Comparison of ENCODE assay signal across 24 cellular contexts in genomic region chr7:134761206-134761786, GRCh38. TPM values are rescaled to one million over a fixed set of nuclear protein-coding genes. Genes with fewer than 3 reads are reported as not detected.
DNase-seq lines count a peak whose midpoint lies in the region; ATAC-seq and TF ChIP-seq lines count a peak whose summit lies in the region.
"Had no signal": no experiment of that assay in that cellular context is flagged by ENCODE, and none has a peak within 500 bp of the region (broad histone marks: within the 10 kb centered on the region; RNA-seq: fewer than 3 reads in every experiment).

No MANE protein-coding gene starts in this region.

- H3K4me3 ChIP-seq in left ventricle myocardium inferior (no peak overlapping the region), heart right ventricle (no peak overlapping the region), coronary artery (no peak overlapping the region), lower lobe of right lung (no peak overlapping the region)
- H3K4me3 ChIP-seq: body of pancreas, heart left ventricle, lung, right atrium auricular region, stomach, upper lobe of right lung had no signal

- DNase-seq in left ventricle myocardium inferior (no peak), heart right ventricle (no peak), coronary artery (ENCODE audit: low spot score) (no peak), mesothelial cell of epicardium (ENCODE audit: low spot score in 2 of 2, unreplicated experiment in 2 of 2) (no peak), type B pancreatic cell (ENCODE audit: extremely low spot score, unreplicated experiment) (no peak), lower lobe of right lung (no peak), islet precursor cell (no peak)
- DNase-seq: activated CD4-positive, alpha-beta T cell treated with anti-CD3 and anti-CD28 coated beads for 48 hours; activated T-cell treated with anti-CD3 and anti-CD28 coated beads, Interleukin-2, amount 50 U/mL, for 72 hours; body of pancreas; cortex of kidney; DMS79 treated with DMSO at 0.1 percent for 48 hours; heart left ventricle; immature natural killer cell; NCI-H1105; NCI-H2081; stimulated activated CD4-positive, alpha-beta T cell treated with anti-CD3 and anti-CD28 coated beads, Interleukin-15, amount 100 ng/mL, for 24 hours; stomach; upper lobe of right lung had no signal

- H3K36me3 Mint-ChIP-seq in mesothelial cell of epicardium (no peaks in the 10 kb centered on the region), type B pancreatic cell (peaks cover 7% of the 10 kb centered on the region)
- H3K36me3 Mint-ChIP-seq: activated naive CD4-positive, alpha-beta T cell treated with anti-CD3 and anti-CD28 coated beads, Interleukin-2, amount 50 U/mL, for 72 hours; immature natural killer cell had no signal

- WGBS in heart right ventricle, 2 donors, result 59 to 66% methylated on average over 5 of the region's 5 CpGs

- H3K9me3 ChIP-seq in left ventricle myocardium inferior (replicated peaks) (no peaks in the 10 kb centered on the region), heart right ventricle (no peaks in the 10 kb centered on the region), lower lobe of right lung (no peaks in the 10 kb centered on the region)
- H3K9me3 ChIP-seq: body of pancreas, heart left ventricle, right atrium auricular region, stomach, upper lobe of right lung had no signal

- H3K4me1 Mint-ChIP-seq in mesothelial cell of epicardium (peaks cover 35% of the 10 kb centered on the region), type B pancreatic cell (ENCODE audit: unreplicated experiment) (peaks cover 15% of the 10 kb centered on the region)
- H3K4me1 Mint-ChIP-seq: immature natural killer cell had no signal

- H3K36me3 ChIP-seq in left ventricle myocardium inferior (no peaks in the 10 kb centered on the region), heart right ventricle (no peaks in the 10 kb centered on the region), lower lobe of right lung (no peaks in the 10 kb centered on the region)
- H3K36me3 ChIP-seq: heart left ventricle, right atrium auricular region, stomach, upper lobe of right lung had no signal

- peaks cover 3% of the 10 kb centered on the region for H3K9me3 Mint-ChIP-seq in mesothelial cell of epicardium
- H3K9me3 Mint-ChIP-seq in type B pancreatic cell, result no peaks in the 10 kb centered on the region
- H3K9me3 Mint-ChIP-seq: activated naive CD4-positive, alpha-beta T cell treated with anti-CD3 and anti-CD28 coated beads, Interleukin-2, amount 50 U/mL, for 72 hours; activated T-cell treated with anti-CD3 and anti-CD28 coated beads, Interleukin-2, amount 50 U/mL, for 72 hours; immature natural killer cell had no signal

- no peak for TF ChIP-seq CTCF in left ventricle myocardium inferior (IDR thresholded peaks at IDR 0.05; ENCODE audit: borderline replicate concordance)
- TF ChIP-seq CTCF in heart right ventricle (IDR thresholded peaks at IDR 0.05), result no peak
- TF ChIP-seq CTCF in coronary artery (IDR thresholded peaks at IDR 0.05), result no peak
- TF ChIP-seq CTCF in mesothelial cell of epicardium (IDR thresholded peaks at IDR 0.05; ENCODE audit: unreplicated experiment), result no peak
- TF ChIP-seq CTCF in type B pancreatic cell (conservative IDR thresholded peaks at IDR 0.05), result no peak
- no peak for TF ChIP-seq CTCF in lower lobe of right lung (IDR thresholded peaks at IDR 0.05)

- ATAC-seq in heart right ventricle (no peak), lower lobe of right lung (no peak), HG03108 (IDR thresholded peaks at IDR 0.05; ENCODE audit: unreplicated experiment) (no peak)
- ATAC-seq: activated naive CD4-positive, alpha-beta T cell treated with anti-CD3 and anti-CD28 coated beads, Interleukin-2, amount 50 U/mL, for 72 hours; activated T-cell treated with anti-CD3 and anti-CD28 coated beads, Interleukin-2, amount 50 U/mL, for 72 hours; body of pancreas; heart left ventricle; upper lobe of right lung had no signal

- H3K27me3 ChIP-seq in left ventricle myocardium inferior (ENCODE audit: low read depth) (no peaks in the 10 kb centered on the region), heart right ventricle (no peaks in the 10 kb centered on the region), lower lobe of right lung (ENCODE audit: low read depth) (no peaks in the 10 kb centered on the region)
- H3K27me3 ChIP-seq: body of pancreas, heart left ventricle, right atrium auricular region, stomach, upper lobe of right lung had no signal

- H3K4me1 ChIP-seq in left ventricle myocardium inferior, result peaks cover 26% of the 10 kb centered on the region
- H3K4me1 ChIP-seq in heart right ventricle, result peaks cover 0 to 23% (median 8%) of the 10 kb centered on the region in 9 donors
- no peaks in the 10 kb centered on the region for H3K4me1 ChIP-seq in lower lobe of right lung
- H3K4me1 ChIP-seq: body of pancreas, upper lobe of right lung had no signal

- H3K27me3 Mint-ChIP-seq in mesothelial cell of epicardium (ENCODE audit: low read depth), result no peaks in the 10 kb centered on the region
- no peaks in the 10 kb centered on the region for H3K27me3 Mint-ChIP-seq in type B pancreatic cell
- H3K27me3 Mint-ChIP-seq: B cell had no signal

- intact Hi-C loops in left ventricle myocardium inferior (cut with micrococcal nuclease), result no loop called here
- intact Hi-C loops in heart right ventricle (cut with DNase I), result loop anchor here in 1 of 10 donors (5.0 kb wide), 1 partner anchor 176 kb away; no protein-coding TSS in a partner anchor
- intact Hi-C loops in lower lobe of right lung (cut with DNase I), result no loop called here

- H3K27ac ChIP-seq in left ventricle myocardium inferior (replicated peaks) (peak overlapping the region; percentile 5), heart right ventricle (peak overlapping the region in 1 of 10 donors; percentile 7), coronary artery (peak overlapping the region; percentile 9 to 82), lower lobe of right lung (no peak overlapping the region)
- H3K27ac ChIP-seq: body of pancreas, upper lobe of right lung had no signal

- H3K27ac Mint-ChIP-seq in mesothelial cell of epicardium (peak overlapping the region; percentile 94), type B pancreatic cell (peak overlapping the region; percentile 22)
- H3K27ac Mint-ChIP-seq: activated naive CD4-positive, alpha-beta T cell treated with anti-CD3 and anti-CD28 coated beads, Interleukin-2, amount 50 U/mL, for 72 hours; activated T-cell treated with anti-CD3 and anti-CD28 coated beads, Interleukin-2, amount 50 U/mL, for 72 hours; B cell; immature natural killer cell had no signal

- H3K4me3 Mint-ChIP-seq in mesothelial cell of epicardium (no peak overlapping the region), type B pancreatic cell (no peak overlapping the region)
- H3K4me3 Mint-ChIP-seq: activated T-cell treated with anti-CD3 and anti-CD28 coated beads, Interleukin-2, amount 50 U/mL, for 72 hours; B cell; immature natural killer cell had no signal

RNA-seq across cellular contexts. Expression of gene CALD1, which starts 18.1 kb away (rescaled TPM):
- 122 TPM for total RNA-seq in left ventricle myocardium inferior
- 100 to 1,000 TPM in 9 of 10 donors, 10 to 100 TPM in 1; 96.6 to 180 (median 132) TPM for total RNA-seq in heart right ventricle
- 100 to 1,000 TPM in 1 of 2 donors, 10 to 100 TPM in 1; 69.9 to 119 TPM for polyA plus RNA-seq in heart right ventricle
- 191 to 211 TPM (median 194 TPM) in 3 replicates for total RNA-seq in mesothelial cell of epicardium
- total RNA-seq in type B pancreatic cell (ENCODE audit: low replicate concordance), result 169 and 218 TPM in 2 replicates
- total RNA-seq in lower lobe of right lung, result 140 TPM
